8 cellular contexts compared by ENCODE assay signal in genomic region chr18:25896178-25896780, GRCh38.
DNase-seq lines count a peak whose midpoint lies in the region; ATAC-seq, FAIRE-seq and TF ChIP-seq lines count a peak whose summit lies in the region.

No MANE protein-coding gene starts in this region.

- H4K20me1 ChIP-seq in GM23248 (ENCODE audit: insufficient read depth) (no peaks in the 10 kb centered on the region), SK-N-SH (ENCODE audit: insufficient read depth) (no peaks in the 10 kb centered on the region), fibroblast of lung (ENCODE audit: control insufficient read depth, extremely low read depth, insufficient read depth, low read length) (no peaks in the 10 kb centered on the region)

- peak overlapping the region; percentile 42; the same call in 1 of the 2 replicates for H2AFZ ChIP-seq in GM23248
- H2AFZ ChIP-seq in SK-N-SH (ENCODE audit: low read depth), result no peak overlapping the region
- no peak overlapping the region for H2AFZ ChIP-seq in fibroblast of lung (ENCODE audit: low read length)

- H3K9me3 ChIP-seq in GM23248 (ENCODE audit: low read depth), result no peaks in the 10 kb centered on the region
- no peaks in the 10 kb centered on the region for H3K9me3 ChIP-seq in SK-N-SH
- no peaks in the 10 kb centered on the region for H3K9me3 ChIP-seq in fibroblast of lung (ENCODE audit: control insufficient read depth, insufficient read depth, low read depth, low read length)
- H3K9me3 ChIP-seq in pancreas, result no peaks in the 10 kb centered on the region

- peak; percentile 13 to 15 for DNase-seq in stimulated activated CD4-positive, alpha-beta T cell treated with anti-CD3 and anti-CD28 coated beads, Interleukin-2, amount 100 ng/mL, for 48 hours
- no peak for DNase-seq in stimulated activated CD4-positive, alpha-beta T cell treated with anti-CD3 and anti-CD28 coated beads, Interleukin-4, amount 100 ng/mL, for 1 hour
- DNase-seq in GM23248 (peak; percentile 67), SK-N-SH (peak; percentile 60), fibroblast of lung (ENCODE audit: low read depth in 2 of 2) (peak; percentile 41 to 71), pancreas (no peak)

- H3F3A ChIP-seq in GM23248 (ENCODE audit: insufficient read depth), result no peaks in the 10 kb centered on the region
- no peaks in the 10 kb centered on the region for H3F3A ChIP-seq in SK-N-SH (replicated peaks; ENCODE audit: insufficient read depth)

- H3K4me1 ChIP-seq in GM23248 (ENCODE audit: insufficient read depth) (no peaks in the 10 kb centered on the region), SK-N-SH (ENCODE audit: control insufficient read depth in 1 of 2, insufficient read depth in 2 of 2, low read depth in 1 of 2, low read length in 1 of 2) (peaks cover 0 to 2% of the 10 kb centered on the region in 2 experiments; a peak in 1 of 4 replicates), fibroblast of lung (ENCODE audit: control insufficient read depth, extremely low read depth, insufficient read depth, low read length) (no peaks in the 10 kb centered on the region), pancreas (no peaks in the 10 kb centered on the region)

- no peak overlapping the region for H3K4me3 ChIP-seq in GM23248
- no peak overlapping the region; a peak in 1 of 4 replicates for H3K4me3 ChIP-seq in SK-N-SH (ENCODE audit: low read depth in 2 of 2, low read length in 1 of 2)
- H3K4me3 ChIP-seq in fibroblast of lung (replicated peaks in 1 of 4; ENCODE audit: control extremely low read depth in 1 of 4, insufficient read depth in 1 of 4, low read depth in 3 of 4, low read length in 4 of 4), result no peak overlapping the region
- no peak overlapping the region for H3K4me3 ChIP-seq in pancreas

- in situ Hi-C loops in GM23248 (cut with MboI), result loop anchor here (25.0 kb wide), 2 partner anchors 534 to 1009 kb away; partner anchors contain the start of gene ZNF521

- no peaks in the 10 kb centered on the region for H3K79me2 ChIP-seq in GM23248 (ENCODE audit: insufficient read depth)
- no peaks in the 10 kb centered on the region for H3K79me2 ChIP-seq in SK-N-SH (ENCODE audit: insufficient read depth)
- H3K79me2 ChIP-seq in fibroblast of lung (ENCODE audit: control insufficient read depth, insufficient read depth, low read length), result no peaks in the 10 kb centered on the region

- FAIRE-seq in pancreas (lab: Jason Lieb, UNC), result peak; percentile 78

- H3K27ac ChIP-seq in GM23248, result no peak overlapping the region
- H3K27ac ChIP-seq in SK-N-SH (ENCODE audit: low read depth in 2 of 2, low read length in 1 of 2), result no peak overlapping the region
- no peak overlapping the region for H3K27ac ChIP-seq in fibroblast of lung (ENCODE audit: insufficient read depth, low read length)
- H3K27ac ChIP-seq in pancreas, result no peak overlapping the region

- intact Hi-C loops in pancreas (cut with DNase I), result no loop called here

- H3K27me3 ChIP-seq in GM23248 (replicated peaks; ENCODE audit: insufficient read depth) (no peaks in the 10 kb centered on the region; the same call in none of the 2 replicates), SK-N-SH (ENCODE audit: insufficient read depth) (no peaks in the 10 kb centered on the region), fibroblast of lung (ENCODE audit: control insufficient read depth, insufficient read depth, low read length) (no peaks in the 10 kb centered on the region), pancreas (no peaks in the 10 kb centered on the region)

- no peaks in the 10 kb centered on the region for H3K36me3 ChIP-seq in GM23248 (ENCODE audit: low read depth)
- no peaks in the 10 kb centered on the region for H3K36me3 ChIP-seq in SK-N-SH (replicated peaks in 1 of 2; ENCODE audit: control insufficient read depth in 1 of 2, insufficient read depth in 2 of 2, low read length in 1 of 2)
- H3K36me3 ChIP-seq in fibroblast of lung (ENCODE audit: control insufficient read depth, insufficient read depth, low read length), result no peaks in the 10 kb centered on the region
- no peaks in the 10 kb centered on the region for H3K36me3 ChIP-seq in pancreas

- WGBS in GM23248 (ENCODE audit: low coverage in 1 of 2, low lambda C conversion rate in 2 of 2, missing lambda C conversion rate in 2 of 2), 2 experiments, result 0 to 3% methylated on average over 10 of the region's 10 CpGs
- 14% methylated on average over 10 of the region's 10 CpGs for WGBS in SK-N-SH (ENCODE audit: low lambda C conversion rate)
- WGBS in pancreas, 2 donors, result 13 to 14% methylated on average over 10 of the region's 10 CpGs

- TF ChIP-seq RAD21 in SK-N-SH (IDR thresholded peaks at IDR 0.05; ENCODE audit: low read length), result peak; percentile 88

- CTCF ChIA-PET in SK-N-SH (lab: Yijun Ruan, JAX), result interaction anchor here (0.6 to 2.7 kb wide), 15 partner anchors 11 to 1038 kb away, joined by 3 to 6 read pairs (median 4); no protein-coding TSS in a partner anchor

- H3K4me2 ChIP-seq in GM23248 (ENCODE audit: unreplicated experiment) (peak overlapping the region; percentile 24), SK-N-SH (no peak overlapping the region), fibroblast of lung (ENCODE audit: extremely low read depth, insufficient read depth, low read length) (no peak overlapping the region)

- POLR2A ChIA-PET in SK-N-SH (lab: Yijun Ruan, JAX), result no interaction called here

- no peak overlapping the region for H3K9ac ChIP-seq in GM23248
- H3K9ac ChIP-seq in SK-N-SH, result no peak overlapping the region
- H3K9ac ChIP-seq in fibroblast of lung (ENCODE audit: insufficient read depth, low read length), result no peak overlapping the region

- TF ChIP-seq EP300 in SK-N-SH (IDR thresholded peaks at IDR 0.05; ENCODE audit: borderline replicate concordance in 1 of 2, low read depth in 1 of 2, low read length in 1 of 2), result no peak

- ATAC-seq in pancreas (peak in 1 of 4 donors; percentile 48), GM21737 (IDR thresholded peaks at IDR 0.05; ENCODE audit: unreplicated experiment) (no peak)

- H3K9me2 ChIP-seq in GM23248 (ENCODE audit: insufficient read depth) (no peaks in the 10 kb centered on the region), SK-N-SH (no peaks in the 10 kb centered on the region)

- TF ChIP-seq CTCF in LNCAP (IDR thresholded peaks at IDR 0.05) (peak; percentile 82), SK-N-SH (IDR thresholded peaks at IDR 0.05) (peak; percentile 88), fibroblast of lung (conservative IDR thresholded peaks at IDR 0.05 in 1 of 2, IDR thresholded peaks at IDR 0.05 in 1 of 2; ENCODE audit: low read depth in 1 of 2, low read length in 2 of 2) (peak; percentile 86 to 90), pancreas (IDR thresholded peaks at IDR 0.05) (peak in 3 of 4 donors; percentile 20 to 38 (median 29))

TF ChIP-seq in SK-N-SH, 30 proteins besides CTCF, POLR2A, EP300 and RAD21 (continues in another document):
- TF ChIP-seq FOXM1 (IDR thresholded peaks at IDR 0.05; ENCODE audit: low read depth), result no peak
- TF ChIP-seq REST (IDR thresholded peaks at IDR 0.05; ENCODE audit: low read depth, low read length), result no peak
- no peak for TF ChIP-seq RXRA (IDR thresholded peaks at IDR 0.05; ENCODE audit: borderline replicate concordance, low read depth)
- TF ChIP-seq SIN3A (IDR thresholded peaks at IDR 0.05; ENCODE audit: borderline replicate concordance, low read depth, low read length), result no peak
- peak; percentile 75 for TF ChIP-seq SMC3 (IDR thresholded peaks at IDR 0.05; ENCODE audit: low read depth, low read length)
- no peak for TF ChIP-seq NRF1 (IDR thresholded peaks at IDR 0.05; ENCODE audit: low read depth, low read length)
- no peak for TF ChIP-seq YY1 (IDR thresholded peaks at IDR 0.05; ENCODE audit: low read depth)
- no peak for TF ChIP-seq GABPA (IDR thresholded peaks at IDR 0.05; ENCODE audit: low read depth)
- no peak for TF ChIP-seq JUND (IDR thresholded peaks at IDR 0.05)
- no peak for TF ChIP-seq POLR2AphosphoS5 (IDR thresholded peaks at IDR 0.05; ENCODE audit: low read depth, low read length)
- TF ChIP-seq USF1 (IDR thresholded peaks at IDR 0.05; ENCODE audit: borderline replicate concordance, low read depth), result no peak
- no peak for TF ChIP-seq USF2 (IDR thresholded peaks at IDR 0.05; ENCODE audit: borderline replicate concordance, low read depth, low read length)
- TF ChIP-seq FOXJ3 (CRISPR knock-in tag; IDR thresholded peaks at IDR 0.05), result no peak

Comparison
In these comparisons a context has a peak if more than half of its experiments do, and no peak if none do; other contexts are left out.
1. DNase-seq: peak in stimulated activated CD4-positive, alpha-beta T cell treated with anti-CD3 and anti-CD28 coated beads, Interleukin-2, amount 100 ng/mL, for 48 hours (2 of 2), GM23248 (single experiment), SK-N-SH (single experiment) and fibroblast of lung (2 of 2); none in stimulated activated CD4-positive, alpha-beta T cell treated with anti-CD3 and anti-CD28 coated beads, Interleukin-4, amount 100 ng/mL, for 1 hour (single experiment) and pancreas (0 of 6).
2. CTCF ChIP-seq: peak in every context shown above with its lines; median percentile 88 in SK-N-SH; 88 in fibroblast of lung; 82 in LNCAP; 29 in pancreas.